Comparison of ENCODE assay signal across 1 cellular context in the genomic region with DNA sequence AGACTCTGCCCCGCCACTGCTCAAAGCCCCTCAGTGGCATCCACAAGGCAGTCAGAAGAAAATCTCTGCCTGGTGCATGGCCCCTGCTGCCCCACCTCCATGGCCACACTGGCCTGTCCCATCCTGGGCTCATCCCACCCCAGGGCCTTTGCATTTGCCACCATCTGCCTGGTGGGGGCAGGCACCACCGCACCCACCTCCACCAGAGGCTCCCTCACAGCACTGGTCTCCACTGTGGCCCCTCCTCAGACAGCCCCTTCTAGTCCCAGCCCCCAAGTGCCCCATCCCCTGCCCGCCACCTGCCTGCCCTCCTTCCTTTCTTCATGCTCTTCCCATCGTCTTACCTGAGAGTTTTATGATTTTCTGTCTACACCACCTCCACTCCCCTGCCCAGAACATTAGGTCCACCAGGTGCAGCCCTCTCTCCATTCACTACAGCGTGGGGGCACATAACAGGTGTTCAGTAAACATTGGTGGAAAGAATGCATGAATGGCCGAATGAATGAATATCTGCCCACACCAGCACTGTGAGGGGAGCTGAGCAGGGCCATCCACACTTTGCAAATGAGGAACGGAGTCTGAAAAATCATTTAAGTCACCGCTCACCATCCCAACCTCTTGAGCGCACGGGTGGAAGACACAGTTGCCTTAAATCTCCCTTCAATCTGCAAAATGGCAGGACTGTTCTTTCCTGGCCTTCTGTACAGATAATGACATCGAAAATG.
TF ChIP-seq lines count a peak whose summit lies in the region.

No MANE protein-coding gene starts in this region.

TF ChIP-seq in H1, 55 proteins besides CTCF, POLR2A, EP300 and RAD21:
- TF ChIP-seq CBX5 (IDR thresholded peaks at IDR 0.05; ENCODE audit: low read depth, low read length) (no peak), HDAC6 (IDR thresholded peaks at IDR 0.05; ENCODE audit: low read depth, low read length) (no peak), GABPA (IDR thresholded peaks at IDR 0.05; ENCODE audit: borderline replicate concordance, insufficient read depth, low read length) (no peak), ZNF274 (IDR thresholded peaks at IDR 0.05; ENCODE audit: borderline replicate concordance, extremely low read depth, low read length) (no peak), SIN3A (conservative IDR thresholded peaks at IDR 0.05 in 1 of 2, IDR thresholded peaks at IDR 0.05 in 1 of 2; ENCODE audit: low read depth in 1 of 2, low read length in 2 of 2) (no peak), JUND (IDR thresholded peaks at IDR 0.05; ENCODE audit: low read length) (no peak), SIX5 (IDR thresholded peaks at IDR 0.05; ENCODE audit: low read depth, low read length) (no peak), CEBPB (IDR thresholded peaks at IDR 0.05; ENCODE audit: low read depth, low read length) (no peak)
